ENCODE assay signal across 20 cellular contexts in genomic region chr1:42806171-42806570, GRCh38. TPM values are rescaled to one million over a fixed set of nuclear protein-coding genes. Genes with fewer than 3 reads are reported as not detected.
DNase-seq lines count a peak whose midpoint lies in the region; ATAC-seq and TF ChIP-seq lines count a peak whose summit lies in the region.
"Had no signal": no experiment of that assay in that cellular context is flagged by ENCODE, and none has a peak within 500 bp of the region (broad histone marks: within the 10 kb centered on the region; RNA-seq: fewer than 3 reads in every experiment).

No MANE protein-coding gene starts in this region.

- H3K4me1 Mint-ChIP-seq in CD4-positive, alpha-beta T cell (ENCODE audit: low read depth), result peaks cover 6% of the 10 kb centered on the region

- H3K9me3 ChIP-seq in CD4-positive, alpha-beta T cell (ENCODE audit: control insufficient read depth, low read length), result no peaks in the 10 kb centered on the region
- H3K9me3 ChIP-seq: SK-N-SH had no signal

- no peaks in the 10 kb centered on the region for H3K9me3 Mint-ChIP-seq in CD4-positive, alpha-beta T cell

- CTCF ChIA-PET in CD4-positive, alpha-beta T cell (lab: Charles Lee), result no interaction called here

- intact Hi-C loops in CD4-positive, alpha-beta T cell (cut with DNase I, micrococcal nuclease), result no loop called here

- no peak overlapping the region for H3K4me3 Mint-ChIP-seq in CD4-positive, alpha-beta T cell
- H3K4me3 Mint-ChIP-seq: IgD-negative memory B cell had no signal

- POLR2A ChIA-PET in CD4-positive, alpha-beta T cell (lab: Charles Lee), result interaction anchor here (2.2 kb wide), 1 partner anchor 10 kb away, joined by 13 read pairs; the partner anchor contains the start of gene ERMAP

- no peaks in the 10 kb centered on the region for H3K27me3 ChIP-seq in CD4-positive, alpha-beta T cell (ENCODE audit: control insufficient read depth, insufficient read depth, low read length)

- no peaks in the 10 kb centered on the region for H3K27me3 Mint-ChIP-seq in CD4-positive, alpha-beta T cell
- H3K27me3 Mint-ChIP-seq: IgD-negative memory B cell had no signal

- no peak overlapping the region for H3K27ac ChIP-seq in CD4-positive, alpha-beta T cell (ENCODE audit: low read depth, low read length)
- H3K27ac ChIP-seq: HL-60, KMS-11 had no signal

- peaks cover 21% of the 10 kb centered on the region for H3K36me3 Mint-ChIP-seq in CD4-positive, alpha-beta T cell (ENCODE audit: low read depth)

- peak overlapping the region; percentile 57 for H3K27ac Mint-ChIP-seq in CD4-positive, alpha-beta T cell
- H3K27ac Mint-ChIP-seq: IgD-negative memory B cell had no signal

- no peak for TF ChIP-seq CTCF in CD4-positive, alpha-beta T cell (IDR thresholded peaks at IDR 0.05)
- TF ChIP-seq CTCF in GM10266 (IDR thresholded peaks at IDR 0.05; ENCODE audit: control insufficient read depth, insufficient read depth, low read depth, missing control alignments), result no peak

- DNase-seq in NCI-H2171 treated with DMSO at 0.1 percent for 48 hours (lab: John Stamatoyannopoulos, UW) (peak; percentile 25), NCI-H2171 (lab: John Stamatoyannopoulos, UW) (no peak), NCI-H226 (peak; percentile 7), cerebellum (ENCODE audit: low spot score) (peak; percentile 24), GM10266 (ENCODE audit: extremely low spot score) (no peak)
- no peak for DNase-seq in CD4-positive, alpha-beta T cell
- DNase-seq: DMS79; MM.1S; NCI-H2029; NCI-H526; NK-92 treated with Interleukin-12 subunit alpha and Interleukin-12 subunit beta, amount 100 ng/mL, for 24 hours; PC-3; SK-N-SH; T-helper 2 cell had no signal

- no peak for ATAC-seq in CD4-positive, alpha-beta T cell (ENCODE audit: poor library complexity)
- ATAC-seq in HG02840 (IDR thresholded peaks at IDR 0.05; ENCODE audit: low FRiP score, unreplicated experiment) (no peak), HG03469 (IDR thresholded peaks at IDR 0.05; ENCODE audit: unreplicated experiment) (no peak)
- ATAC-seq: PC-3 had no signal

RNA-seq across cellular contexts. Expression of gene ERMAP, which starts 10.8 kb away (rescaled TPM):
- 1 to 10 TPM; 4.4 to 5.0 TPM for total RNA-seq in CD4-positive, alpha-beta T cell
- 3.0 TPM for total RNA-seq in cerebellum

RNA-seq across cellular contexts. Expression of gene SVBP, which starts 11.0 kb away (rescaled TPM):
- 10 to 100 TPM; 19.2 to 21.3 TPM for total RNA-seq in CD4-positive, alpha-beta T cell
- total RNA-seq in cerebellum, result 32.8 TPM

RNA-seq across cellular contexts. Expression of gene TMEM269, which starts 21.4 kb away (rescaled TPM):
- total RNA-seq in CD4-positive, alpha-beta T cell, result 1 to 10 TPM in 1 of 2 experiments, under 1 TPM in 1; 0.60 to 1.1 TPM
- total RNA-seq in cerebellum, result 0.64 TPM
- total RNA-seq: A172 had no signal

RNA-seq across cellular contexts. Expression of gene C1orf50, which starts 39.1 kb away (rescaled TPM):
- total RNA-seq in CD4-positive, alpha-beta T cell, result 10 to 100 TPM; 23.1 to 23.9 TPM
- total RNA-seq in cerebellum, result 9.2 TPM

RNA-seq across cellular contexts. Expression of gene P3H1, which starts 39.3 kb away (rescaled TPM):
- total RNA-seq in CD4-positive, alpha-beta T cell, result 10 to 100 TPM; 17.6 to 20.9 TPM
- 14.1 TPM for total RNA-seq in cerebellum

Comparison
In these comparisons a context has a peak if more than half of its experiments do, and no peak if none do; other contexts are left out.
1. DNase-seq: peak in NCI-H2171 treated with DMSO at 0.1 percent for 48 hours (single experiment), NCI-H226 (single experiment) and cerebellum (single experiment); none in NCI-H2171 (single experiment), CD4-positive, alpha-beta T cell (0 of 10) and GM10266 (single experiment).